Comparison of ENCODE assay signal across 13 cellular contexts in genomic region chr3:194631696-194632095, GRCh38. TPM values are rescaled to one million over a fixed set of nuclear protein-coding genes. Genes with fewer than 3 reads are reported as not detected.
A peak's percentile ranks its signal among the peaks of the same experiment; 100 is the strongest.
DNase-seq lines count a peak whose midpoint lies in the region; TF ChIP-seq lines count a peak whose summit lies in the region.
"Had no signal": no experiment of that assay in that cellular context is flagged by ENCODE, and none has a peak within 500 bp of the region (broad histone marks: within the 10 kb centered on the region; RNA-seq: fewer than 3 reads in every experiment).

No MANE protein-coding gene starts in this region.

- H3K36me3 Mint-ChIP-seq in activated CD4-positive, alpha-beta T cell treated with anti-CD3 and anti-CD28 coated beads, Interleukin-2, amount 10 ng/mL, durations not matched to agents 7 days and 5 days (ENCODE audit: low read depth) = peaks cover 4% of the 10 kb centered on the region
- H3K36me3 Mint-ChIP-seq in IgD-negative memory B cell (no peaks in the 10 kb centered on the region), neural progenitor cell (peaks cover 21% of the 10 kb centered on the region)

- TF ChIP-seq POLR2A in lower leg skin (IDR thresholded peaks at IDR 0.05) = no peak

- TF ChIP-seq CTCF in neural progenitor cell (IDR thresholded peaks at IDR 0.05) (no peak), lower leg skin (IDR thresholded peaks at IDR 0.05) (no peak)

- peak overlapping the region; percentile 80 for H3K4me3 Mint-ChIP-seq in activated CD4-positive, alpha-beta T cell treated with anti-CD3 and anti-CD28 coated beads, Interleukin-2, amount 10 ng/mL, durations not matched to agents 7 days and 5 days
- H3K4me3 Mint-ChIP-seq in IgD-negative memory B cell (peak overlapping the region in 3 of 4 donors; percentile 21 to 90 (median 83)), neural progenitor cell (peak overlapping the region; percentile 90)

- no peak overlapping the region for H2AFZ ChIP-seq in neural progenitor cell (replicated peaks)

- H3K4me2 ChIP-seq in neural progenitor cell = no peak overlapping the region

- H4K20me1 ChIP-seq in neural progenitor cell (ENCODE audit: low read depth) = no peaks in the 10 kb centered on the region

- H3K4me1 ChIP-seq in neural progenitor cell = no peaks in the 10 kb centered on the region

- H3K27me3 ChIP-seq in neural progenitor cell = no peaks in the 10 kb centered on the region

- H3K36me3 ChIP-seq in neural progenitor cell = no peaks in the 10 kb centered on the region

- peaks cover 6% of the 10 kb centered on the region for H3K9me3 Mint-ChIP-seq in activated CD4-positive, alpha-beta T cell treated with anti-CD3 and anti-CD28 coated beads, Interleukin-2, amount 10 ng/mL, durations not matched to agents 7 days and 5 days
- H3K9me3 Mint-ChIP-seq in IgD-negative memory B cell = no peaks in the 10 kb centered on the region
- H3K9me3 Mint-ChIP-seq in neural progenitor cell = peaks cover 10% of the 10 kb centered on the region

- peaks cover 10% of the 10 kb centered on the region for H3K4me1 Mint-ChIP-seq in activated CD4-positive, alpha-beta T cell treated with anti-CD3 and anti-CD28 coated beads, Interleukin-2, amount 10 ng/mL, durations not matched to agents 7 days and 5 days
- H3K4me1 Mint-ChIP-seq in IgD-negative memory B cell (peaks cover 5 to 6% (median 6%) of the 10 kb centered on the region in 3 donors), neural progenitor cell (no peaks in the 10 kb centered on the region)

- intact Hi-C loops in lower leg skin (cut with DNase I; ENCODE audit: low total_unique reads) = no loop called here

- no peaks in the 10 kb centered on the region for H3K9me3 ChIP-seq in neural progenitor cell (ENCODE audit: low read depth)

- H3K4me3 ChIP-seq in neural progenitor cell = peak overlapping the region; percentile 97
- H3K4me3 ChIP-seq in lower leg skin (ENCODE audit: low read depth, poor library complexity, severe bottlenecking) = no peak overlapping the region

- no peak overlapping the region for H3K27ac ChIP-seq in neural progenitor cell

- H3F3A ChIP-seq in neural progenitor cell (ENCODE audit: low read depth) = peaks cover 14% of the 10 kb centered on the region

- H3K27ac Mint-ChIP-seq in activated CD4-positive, alpha-beta T cell treated with anti-CD3 and anti-CD28 coated beads, Interleukin-2, amount 10 ng/mL, durations not matched to agents 7 days and 5 days = no peak overlapping the region
- peak overlapping the region in 1 of 3 donors; percentile 53 for H3K27ac Mint-ChIP-seq in IgD-negative memory B cell
- H3K27ac Mint-ChIP-seq in neural progenitor cell = no peak overlapping the region

- no peaks in the 10 kb centered on the region for H3K27me3 Mint-ChIP-seq in activated CD4-positive, alpha-beta T cell treated with anti-CD3 and anti-CD28 coated beads, Interleukin-2, amount 10 ng/mL, durations not matched to agents 7 days and 5 days
- no peaks in the 10 kb centered on the region for H3K27me3 Mint-ChIP-seq in IgD-negative memory B cell
- peaks cover 7% of the 10 kb centered on the region for H3K27me3 Mint-ChIP-seq in neural progenitor cell (ENCODE audit: insufficient read depth, low read depth)

- no peak for DNase-seq in activated CD4-positive, alpha-beta T cell treated with anti-CD3 and anti-CD28 coated beads, Interleukin-2, amount 10 ng/mL, durations not matched to agents 7 days and 5 days
- no peak for DNase-seq in activated CD4-positive, alpha-beta T cell treated with anti-CD3 and anti-CD28 coated beads, Interleukin-2, amount 50 U/mL, for 1 hour
- peak; percentile 53 for DNase-seq in dermis blood vessel endothelial cell
- DNase-seq in neural progenitor cell (ENCODE audit: low spot score) = no peak
- no peak for DNase-seq in lower leg skin (ENCODE audit: low spot score in 2 of 2)
- DNase-seq in GM19240 (ENCODE audit: insufficient read length, low spot score) = no peak
- DNase-seq in kidney tubule cell (ENCODE audit: low spot score) = no peak
- DNase-seq: activated CD8-positive, alpha-beta memory T cell treated with anti-CD3 and anti-CD28 coated beads, Interleukin-2, amount 50 U/mL, for 4 hours; caudate nucleus; hippocampal formation; stimulated activated CD4-positive, alpha-beta T cell treated with anti-CD3 and anti-CD28 coated beads, Interleukin-2, amount 100 ng/mL, for 24 hours; T-helper 9 cell had no signal

- POLR2A ChIA-PET in activated CD4-positive, alpha-beta T cell treated with anti-CD3 and anti-CD28 coated beads, Interleukin-2, amount 10 ng/mL, durations not matched to agents 7 days and 5 days (lab: Charles Lee) = no interaction called here

- H3K9ac ChIP-seq in neural progenitor cell = no peak overlapping the region

- CTCF ChIA-PET in activated CD4-positive, alpha-beta T cell treated with anti-CD3 and anti-CD28 coated beads, Interleukin-2, amount 10 ng/mL, durations not matched to agents 7 days and 5 days (lab: Charles Lee) = no interaction called here

- H3K79me2 ChIP-seq in neural progenitor cell (ENCODE audit: low read depth) = peaks cover 8% of the 10 kb centered on the region

- 90 to 97% methylated on average over 4 of the region's 4 CpGs for WGBS in lower leg skin, 2 donors

RNA-seq across cellular contexts. Expression of gene TMEM44, which starts 1.5 kb away (rescaled TPM):
- total RNA-seq in activated CD4-positive, alpha-beta T cell treated with anti-CD3 and anti-CD28 coated beads, Interleukin-2, amount 10 ng/mL, durations not matched to agents 7 days and 5 days = 1 to 10 TPM; 1.9 to 2.7 TPM
- polyA plus RNA-seq in IgD-negative memory B cell = 2.2 TPM
- total RNA-seq in dermis blood vessel endothelial cell = 50.3 and 96.5 TPM in 2 replicates
- total RNA-seq in neural progenitor cell (ENCODE audit: low replicate concordance) = 10.4 and 25.7 TPM in 2 replicates
- total RNA-seq in lower leg skin = 1 to 10 TPM; 1.2 to 8.5 (median 4.6) TPM

RNA-seq across cellular contexts. Expression of gene LSG1, which starts 40.3 kb away (rescaled TPM):
- total RNA-seq in activated CD4-positive, alpha-beta T cell treated with anti-CD3 and anti-CD28 coated beads, Interleukin-2, amount 10 ng/mL, durations not matched to agents 7 days and 5 days = 10 to 100 TPM; 42.5 to 44.6 TPM
- polyA plus RNA-seq in IgD-negative memory B cell = 35.5 TPM
- total RNA-seq in dermis blood vessel endothelial cell (58.5 and 72.8 TPM in 2 replicates), neural progenitor cell (ENCODE audit: low replicate concordance) (31.0 and 41.2 TPM in 2 replicates), lower leg skin (10 to 100 TPM; 31.7 to 45.9 (median 38.9) TPM)

RNA-seq across cellular contexts. Expression of gene FAM43A, which starts 54.0 kb away (rescaled TPM):
- under 1 TPM; 0.54 to 0.69 TPM for total RNA-seq in activated CD4-positive, alpha-beta T cell treated with anti-CD3 and anti-CD28 coated beads, Interleukin-2, amount 10 ng/mL, durations not matched to agents 7 days and 5 days
- polyA plus RNA-seq in IgD-negative memory B cell = 33.1 TPM
- total RNA-seq in dermis blood vessel endothelial cell = 313 and 423 TPM in 2 replicates
- total RNA-seq in neural progenitor cell (ENCODE audit: low replicate concordance) = 0.80 and 2.6 TPM in 2 replicates
- total RNA-seq in lower leg skin = 100 to 1,000 TPM in 1 of 4 donors, 10 to 100 TPM in 3; 56.0 to 104 (median 77.1) TPM

Comparison
In these comparisons a context has a peak if more than half of its experiments do, and no peak if none do; other contexts are left out.
1. RNA of gene FAM43A, which starts 54.0 kb away (total RNA-seq): 313 to 423 TPM in dermis blood vessel endothelial cell and 56.0 to 104 TPM in lower leg skin; 0.80 to 2.6 TPM in neural progenitor cell and 0.54 to 0.69 TPM in activated CD4-positive, alpha-beta T cell treated with anti-CD3 and anti-CD28 coated beads, Interleukin-2, amount 10 ng/mL, durations not matched to agents 7 days and 5 days; every median in the first group is over 10 times any median in the second.
2. Peak in every context shown above with its lines, with median percentiles within 50 percentile points of each other: H3K4me3 Mint-ChIP-seq.